Comparison of ENCODE assay signal across 9 cellular contexts in genomic region chr2:157443795-157444642, GRCh38. TPM values are rescaled to one million over a fixed set of nuclear protein-coding genes. Genes with fewer than 3 reads are reported as not detected.
DNase-seq lines count a peak whose midpoint lies in the region; ATAC-seq and TF ChIP-seq lines count a peak whose summit lies in the region.
"Had no signal": no experiment of that assay in that cellular context is flagged by ENCODE, and none has a peak within 500 bp of the region (broad histone marks: within the 10 kb centered on the region; RNA-seq: fewer than 3 reads in every experiment).

TSS of gene CYTIP (minus strand) at chr2:157444089. CDS start at chr2:157444020, 69 bp downstream.

- H3K14ac ChIP-seq in trophoblast cell (ENCODE audit: low read length) = no peak within 1 kb of the TSS

- no peak for TF ChIP-seq POLR2A in breast epithelium (IDR thresholded peaks at IDR 0.05)

- H3K4me3 Mint-ChIP-seq in glutamatergic neuron (ENCODE audit: unreplicated experiment) = no peak within 1 kb of the TSS

- no peak within 1 kb of the TSS for H2AK5ac ChIP-seq in trophoblast cell (ENCODE audit: low read length)

- H3K36me3 Mint-ChIP-seq in glutamatergic neuron (ENCODE audit: unreplicated experiment) = no peaks in the 10 kb centered on the region

- no peaks in the 10 kb centered on the region for H3K79me1 ChIP-seq in trophoblast cell (ENCODE audit: low read length)

- H4K12ac ChIP-seq in trophoblast cell (ENCODE audit: low read depth, low read length) = no peak within 1 kb of the TSS

- H3K27ac ChIP-seq in breast epithelium = no peak within 1 kb of the TSS
- H3K27ac ChIP-seq in trophoblast cell (ENCODE audit: low read depth, low read length) = no peak within 1 kb of the TSS
- H3K27ac ChIP-seq: SJSA1 had no signal

- H3K27ac Mint-ChIP-seq in glutamatergic neuron (ENCODE audit: unreplicated experiment) = no peak within 1 kb of the TSS

- H3K36me3 ChIP-seq in breast epithelium = no peaks in the 10 kb centered on the region
- H3K36me3 ChIP-seq in trophoblast cell (ENCODE audit: control insufficient read depth in 1 of 2, insufficient read depth in 2 of 2, low read length in 2 of 2) = no peaks in the 10 kb centered on the region
- H3K36me3 ChIP-seq: SJSA1 had no signal

- no peak within 1 kb of the TSS for H3K18ac ChIP-seq in trophoblast cell (ENCODE audit: low read length)

- no peaks in the 10 kb centered on the region for H3K9me3 Mint-ChIP-seq in glutamatergic neuron (ENCODE audit: unreplicated experiment)

- H3K4me1 ChIP-seq in breast epithelium (no peaks in the 10 kb centered on the region), trophoblast cell (ENCODE audit: control insufficient read depth in 1 of 2, insufficient read depth in 2 of 2, low read length in 2 of 2) (no peaks in the 10 kb centered on the region)
- H3K4me1 ChIP-seq: SJSA1 had no signal

- no peak within 1 kb of the TSS for H4K91ac ChIP-seq in trophoblast cell (ENCODE audit: low read depth, low read length)

- H3K4me1 Mint-ChIP-seq in glutamatergic neuron (ENCODE audit: low read depth, unreplicated experiment) = no peaks in the 10 kb centered on the region

- no peak within 1 kb of the TSS for H3K9ac ChIP-seq in trophoblast cell (ENCODE audit: low read length)

- H4K8ac ChIP-seq in trophoblast cell (ENCODE audit: low read depth, low read length) = no peak within 1 kb of the TSS

- H2BK5ac ChIP-seq in trophoblast cell (ENCODE audit: low read depth, low read length, poor library complexity) = no peak within 1 kb of the TSS

- peak within 1 kb of the TSS; percentile 17 for H3K23ac ChIP-seq in trophoblast cell (ENCODE audit: low read length)

- no peak within 1 kb of the TSS for H2AFZ ChIP-seq in trophoblast cell (ENCODE audit: insufficient read depth, low read length, poor library complexity)

- H3K79me2 ChIP-seq in trophoblast cell (ENCODE audit: control insufficient read depth, insufficient read depth, low read length, poor library complexity) = no peaks in the 10 kb centered on the region

- DNase-seq in SKM-1 (lab: John Stamatoyannopoulos, UW; ENCODE audit: unreplicated experiment) (peak; percentile 86), breast epithelium (ENCODE audit: low spot score in 2 of 2) (peak in 1 of 2 donors; percentile 24), trophoblast cell (peak; percentile 36 to 72), AG20443 (ENCODE audit: low spot score) (no peak), NCI-H146 (lab: John Stamatoyannopoulos, UW) (no peak), glutamatergic neuron (no peak)

- H3K9me3 ChIP-seq in breast epithelium (no peaks in the 10 kb centered on the region), trophoblast cell (ENCODE audit: insufficient read depth, low read depth, low read length) (no peaks in the 10 kb centered on the region)
- H3K9me3 ChIP-seq: SJSA1 had no signal

- H3K4me3 ChIP-seq in breast epithelium = peak within 1 kb of the TSS; percentile 30 to 39 (median 36)
- no peak within 1 kb of the TSS for H3K4me3 ChIP-seq in trophoblast cell (ENCODE audit: low read depth, low read length)
- H3K4me3 ChIP-seq: SJSA1 had no signal

- H2BK120ac ChIP-seq in trophoblast cell (ENCODE audit: insufficient read depth, low read length, poor library complexity) = no peak within 1 kb of the TSS

- H3K27me3 ChIP-seq in breast epithelium (no peaks in the 10 kb centered on the region), trophoblast cell (ENCODE audit: insufficient read depth, low read length) (no peaks in the 10 kb centered on the region)
- H3K27me3 ChIP-seq: SJSA1 had no signal

- H2BK12ac ChIP-seq in trophoblast cell (ENCODE audit: low read length) = no peak within 1 kb of the TSS

- WGBS in trophoblast cell (ENCODE audit: extremely low coverage, insufficient coverage, insufficient read length) = no CpG with 5 or more reads among the region's 13 CpGs

- intact Hi-C loops in breast epithelium (cut with DNase I; ENCODE audit: low total_unique reads) = loop anchor here (5.0 kb wide), 1 partner anchor 1622 kb away; no protein-coding TSS in a partner anchor

- no peak within 1 kb of the TSS for H3K4ac ChIP-seq in trophoblast cell (ENCODE audit: low read depth, low read length)

- ATAC-seq in GM18907 (IDR thresholded peaks at IDR 0.05; ENCODE audit: unreplicated experiment) = peak; percentile 50
- ATAC-seq in HG02981 (IDR thresholded peaks at IDR 0.05; ENCODE audit: unreplicated experiment) = peak; percentile 42

- H3K4me2 ChIP-seq in trophoblast cell (ENCODE audit: low read length) = no peak within 1 kb of the TSS

- TF ChIP-seq CTCF in breast epithelium (IDR thresholded peaks at IDR 0.05) (no peak), glutamatergic neuron (IDR thresholded peaks at IDR 0.05; ENCODE audit: partially characterized antibody, unreplicated experiment) (no peak)

- H3K27me3 Mint-ChIP-seq in glutamatergic neuron (ENCODE audit: unreplicated experiment) = no peaks in the 10 kb centered on the region

RNA-seq across cellular contexts. Expression of gene CYTIP, which starts in this region (rescaled TPM):
- 10 to 100 TPM; 11.5 to 18.7 (median 16.8) TPM for total RNA-seq in breast epithelium
- polyA plus RNA-seq in trophoblast cell (2013) = 0.10 and 0.25 TPM in 2 replicates
- total RNA-seq in glutamatergic neuron (ENCODE audit: unreplicated experiment) = not detected
- total RNA-seq: SJSA1 had no signal

Comparison
In these comparisons a context has a peak if more than half of its experiments do, and no peak if none do; other contexts are left out.
1. RNA of gene CYTIP (total RNA-seq): 11.5 to 18.7 TPM in breast epithelium; not detected in glutamatergic neuron (single experiment); every median in the first group is over 10 times any median in the second.
2. DNase-seq: peak in SKM-1 (single experiment) and trophoblast cell (2 of 2); none in AG20443 (single experiment), NCI-H146 (single experiment) and glutamatergic neuron (single experiment).